1 cellular context compared by ENCODE assay signal in the genomic region with DNA sequence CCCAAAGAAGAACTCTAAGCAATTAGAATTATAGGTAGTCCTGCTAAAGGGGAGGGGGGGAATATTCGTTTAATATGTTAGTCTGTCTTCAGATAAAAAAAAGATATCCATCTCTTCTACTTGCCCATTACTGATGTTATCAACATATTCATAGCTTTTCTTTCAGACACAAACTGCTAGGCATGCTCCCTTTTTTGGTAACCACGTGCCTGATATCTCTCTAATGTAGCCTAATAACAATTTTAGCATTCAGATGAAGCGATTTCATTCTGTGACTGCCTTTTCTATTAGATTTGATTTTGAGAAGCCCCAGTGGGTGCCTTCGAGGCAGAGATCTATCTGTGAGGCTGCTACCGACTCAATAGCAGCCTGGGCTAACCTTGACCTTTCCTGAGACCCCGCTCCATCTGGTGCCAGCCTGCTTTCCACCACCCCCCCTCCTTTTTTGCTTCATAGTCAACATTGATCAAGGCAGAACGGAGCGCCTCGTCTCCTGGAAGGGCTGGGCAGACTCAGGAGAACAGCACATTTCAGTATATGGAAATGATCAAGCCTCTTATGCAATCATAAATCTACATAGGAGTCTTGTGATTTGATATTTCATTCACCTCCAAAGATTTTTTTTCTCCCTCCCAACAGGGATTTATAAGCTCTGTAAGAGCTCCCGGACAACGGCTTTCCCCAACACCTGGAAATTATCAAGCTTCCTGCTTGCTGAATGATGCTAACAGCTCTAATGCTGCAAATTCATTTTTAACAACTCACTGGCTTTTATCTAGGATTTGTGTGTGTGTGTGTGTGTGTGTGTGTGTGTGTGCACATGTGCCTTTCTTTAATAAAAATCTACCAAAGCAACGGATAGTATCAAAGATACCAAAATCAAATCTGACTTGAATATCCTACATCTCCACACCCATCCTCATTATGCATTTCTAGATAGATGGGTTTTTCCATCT.
TF ChIP-seq lines count a peak whose summit lies in the region.

No MANE protein-coding gene starts in this region.

TF ChIP-seq in WTC11, 78 proteins besides CTCF, POLR2A, EP300 and RAD21 (continued from another document):
- TF ChIP-seq, protein P1, sequence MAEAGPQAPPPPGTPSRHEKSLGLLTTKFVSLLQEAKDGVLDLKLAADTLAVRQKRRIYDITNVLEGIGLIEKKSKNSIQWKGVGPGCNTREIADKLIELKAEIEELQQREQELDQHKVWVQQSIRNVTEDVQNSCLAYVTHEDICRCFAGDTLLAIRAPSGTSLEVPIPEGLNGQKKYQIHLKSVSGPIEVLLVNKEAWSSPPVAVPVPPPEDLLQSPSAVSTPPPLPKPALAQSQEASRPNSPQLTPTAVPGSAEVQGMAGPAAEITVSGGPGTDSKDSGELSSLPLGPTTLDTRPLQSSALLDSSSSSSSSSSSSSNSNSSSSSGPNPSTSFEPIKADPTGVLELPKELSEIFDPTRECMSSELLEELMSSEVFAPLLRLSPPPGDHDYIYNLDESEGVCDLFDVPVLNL (CRISPR knock-in tag; IDR thresholded peaks at IDR 0.05; ENCODE audit: borderline replicate concordance, low read depth) = no peak
- TF ChIP-seq GRHL2 (CRISPR knock-in tag; IDR thresholded peaks at IDR 0.05; ENCODE audit: insufficient replicate concordance, severe bottlenecking) (no peak), NR2C2 (CRISPR knock-in tag; IDR thresholded peaks at IDR 0.05) (no peak), NR1H2 (CRISPR knock-in tag; IDR thresholded peaks at IDR 0.05) (no peak), RORB (CRISPR knock-in tag; IDR thresholded peaks at IDR 0.05) (no peak), TEAD1 (CRISPR knock-in tag; IDR thresholded peaks at IDR 0.05) (no peak), ZNF263 (CRISPR knock-in tag; IDR thresholded peaks at IDR 0.05; ENCODE audit: low read depth) (no peak), JAZF1 (CRISPR knock-in tag; IDR thresholded peaks at IDR 0.05) (no peak), PRRX2 (CRISPR knock-in tag; IDR thresholded peaks at IDR 0.05) (no peak)
- TF ChIP-seq, protein P2, sequence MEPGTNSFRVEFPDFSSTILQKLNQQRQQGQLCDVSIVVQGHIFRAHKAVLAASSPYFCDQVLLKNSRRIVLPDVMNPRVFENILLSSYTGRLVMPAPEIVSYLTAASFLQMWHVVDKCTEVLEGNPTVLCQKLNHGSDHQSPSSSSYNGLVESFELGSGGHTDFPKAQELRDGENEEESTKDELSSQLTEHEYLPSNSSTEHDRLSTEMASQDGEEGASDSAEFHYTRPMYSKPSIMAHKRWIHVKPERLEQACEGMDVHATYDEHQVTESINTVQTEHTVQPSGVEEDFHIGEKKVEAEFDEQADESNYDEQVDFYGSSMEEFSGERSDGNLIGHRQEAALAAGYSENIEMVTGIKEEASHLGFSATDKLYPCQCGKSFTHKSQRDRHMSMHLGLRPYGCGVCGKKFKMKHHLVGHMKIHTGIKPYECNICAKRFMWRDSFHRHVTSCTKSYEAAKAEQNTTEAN (CRISPR knock-in tag; IDR thresholded peaks at IDR 0.05) = no peak
- TF ChIP-seq, protein P3, sequence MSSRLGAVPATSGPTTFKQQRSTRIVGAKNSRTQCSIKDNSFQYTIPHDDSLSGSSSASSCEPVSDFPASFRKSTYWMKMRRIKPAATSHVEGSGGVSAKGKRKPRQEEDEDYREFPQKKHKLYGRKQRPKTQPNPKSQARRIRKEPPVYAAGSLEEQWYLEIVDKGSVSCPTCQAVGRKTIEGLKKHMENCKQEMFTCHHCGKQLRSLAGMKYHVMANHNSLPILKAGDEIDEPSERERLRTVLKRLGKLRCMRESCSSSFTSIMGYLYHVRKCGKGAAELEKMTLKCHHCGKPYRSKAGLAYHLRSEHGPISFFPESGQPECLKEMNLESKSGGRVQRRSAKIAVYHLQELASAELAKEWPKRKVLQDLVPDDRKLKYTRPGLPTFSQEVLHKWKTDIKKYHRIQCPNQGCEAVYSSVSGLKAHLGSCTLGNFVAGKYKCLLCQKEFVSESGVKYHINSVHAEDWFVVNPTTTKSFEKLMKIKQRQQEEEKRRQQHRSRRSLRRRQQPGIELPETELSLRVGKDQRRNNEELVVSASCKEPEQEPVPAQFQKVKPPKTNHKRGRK (CRISPR knock-in tag; IDR thresholded peaks at IDR 0.05; ENCODE audit: borderline replicate concordance) = no peak
- TF ChIP-seq, protein P4, sequence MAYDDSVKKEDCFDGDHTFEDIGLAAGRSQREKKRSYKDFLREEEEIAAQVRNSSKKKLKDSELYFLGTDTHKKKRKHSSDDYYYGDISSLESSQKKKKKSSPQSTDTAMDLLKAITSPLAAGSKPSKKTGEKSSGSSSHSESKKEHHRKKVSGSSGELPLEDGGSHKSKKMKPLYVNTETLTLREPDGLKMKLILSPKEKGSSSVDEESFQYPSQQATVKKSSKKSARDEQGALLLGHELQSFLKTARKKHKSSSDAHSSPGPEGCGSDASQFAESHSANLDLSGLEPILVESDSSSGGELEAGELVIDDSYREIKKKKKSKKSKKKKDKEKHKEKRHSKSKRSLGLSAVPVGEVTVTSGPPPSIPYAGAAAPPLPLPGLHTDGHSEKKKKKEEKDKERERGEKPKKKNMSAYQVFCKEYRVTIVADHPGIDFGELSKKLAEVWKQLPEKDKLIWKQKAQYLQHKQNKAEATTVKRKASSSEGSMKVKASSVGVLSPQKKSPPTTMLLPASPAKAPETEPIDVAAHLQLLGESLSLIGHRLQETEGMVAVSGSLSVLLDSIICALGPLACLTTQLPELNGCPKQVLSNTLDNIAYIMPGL (CRISPR knock-in tag; IDR thresholded peaks at IDR 0.05) = no peak
- TF ChIP-seq, protein P5, sequence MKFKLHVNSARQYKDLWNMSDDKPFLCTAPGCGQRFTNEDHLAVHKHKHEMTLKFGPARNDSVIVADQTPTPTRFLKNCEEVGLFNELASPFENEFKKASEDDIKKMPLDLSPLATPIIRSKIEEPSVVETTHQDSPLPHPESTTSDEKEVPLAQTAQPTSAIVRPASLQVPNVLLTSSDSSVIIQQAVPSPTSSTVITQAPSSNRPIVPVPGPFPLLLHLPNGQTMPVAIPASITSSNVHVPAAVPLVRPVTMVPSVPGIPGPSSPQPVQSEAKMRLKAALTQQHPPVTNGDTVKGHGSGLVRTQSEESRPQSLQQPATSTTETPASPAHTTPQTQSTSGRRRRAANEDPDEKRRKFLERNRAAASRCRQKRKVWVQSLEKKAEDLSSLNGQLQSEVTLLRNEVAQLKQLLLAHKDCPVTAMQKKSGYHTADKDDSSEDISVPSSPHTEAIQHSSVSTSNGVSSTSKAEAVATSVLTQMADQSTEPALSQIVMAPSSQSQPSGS (CRISPR knock-in tag; IDR thresholded peaks at IDR 0.05; ENCODE audit: borderline replicate concordance, low read depth) = no peak
- TF ChIP-seq, protein P6, sequence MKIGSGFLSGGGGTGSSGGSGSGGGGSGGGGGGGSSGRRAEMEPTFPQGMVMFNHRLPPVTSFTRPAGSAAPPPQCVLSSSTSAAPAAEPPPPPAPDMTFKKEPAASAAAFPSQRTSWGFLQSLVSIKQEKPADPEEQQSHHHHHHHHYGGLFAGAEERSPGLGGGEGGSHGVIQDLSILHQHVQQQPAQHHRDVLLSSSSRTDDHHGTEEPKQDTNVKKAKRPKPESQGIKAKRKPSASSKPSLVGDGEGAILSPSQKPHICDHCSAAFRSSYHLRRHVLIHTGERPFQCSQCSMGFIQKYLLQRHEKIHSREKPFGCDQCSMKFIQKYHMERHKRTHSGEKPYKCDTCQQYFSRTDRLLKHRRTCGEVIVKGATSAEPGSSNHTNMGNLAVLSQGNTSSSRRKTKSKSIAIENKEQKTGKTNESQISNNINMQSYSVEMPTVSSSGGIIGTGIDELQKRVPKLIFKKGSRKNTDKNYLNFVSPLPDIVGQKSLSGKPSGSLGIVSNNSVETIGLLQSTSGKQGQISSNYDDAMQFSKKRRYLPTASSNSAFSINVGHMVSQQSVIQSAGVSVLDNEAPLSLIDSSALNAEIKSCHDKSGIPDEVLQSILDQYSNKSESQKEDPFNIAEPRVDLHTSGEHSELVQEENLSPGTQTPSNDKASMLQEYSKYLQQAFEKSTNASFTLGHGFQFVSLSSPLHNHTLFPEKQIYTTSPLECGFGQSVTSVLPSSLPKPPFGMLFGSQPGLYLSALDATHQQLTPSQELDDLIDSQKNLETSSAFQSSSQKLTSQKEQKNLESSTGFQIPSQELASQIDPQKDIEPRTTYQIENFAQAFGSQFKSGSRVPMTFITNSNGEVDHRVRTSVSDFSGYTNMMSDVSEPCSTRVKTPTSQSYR (CRISPR knock-in tag; IDR thresholded peaks at IDR 0.05) = no peak
